Comparison of ENCODE assay signal across 6 cellular contexts in genomic region chr21:29074007-29074376, GRCh38. TPM values are rescaled to one million over a fixed set of nuclear protein-coding genes. Genes with fewer than 3 reads are reported as not detected.
A peak's percentile ranks its signal among the peaks of the same experiment; 100 is the strongest.
DNase-seq lines count a peak whose midpoint lies in the region; ATAC-seq, FAIRE-seq and TF ChIP-seq lines count a peak whose summit lies in the region.

No MANE protein-coding gene starts in this region.

- peaks cover 4% of the 10 kb centered on the region for H3K27me3 Mint-ChIP-seq in endothelial cell (ENCODE audit: unreplicated experiment)

- no peaks in the 10 kb centered on the region for H3K36me3 ChIP-seq in small intestine (ENCODE audit: control insufficient read depth in 2 of 2, insufficient read depth in 2 of 2, low read length in 2 of 2)

- H3K27me3 ChIP-seq in small intestine (ENCODE audit: control insufficient read depth in 2 of 2, insufficient read depth in 2 of 2, low read length in 2 of 2) = no peaks in the 10 kb centered on the region

- H3K27ac Mint-ChIP-seq in endothelial cell (ENCODE audit: unreplicated experiment) = peak overlapping the region; percentile 99

- TF ChIP-seq CTCF in endothelial cell (IDR thresholded peaks at IDR 0.05; ENCODE audit: unreplicated experiment) = no peak

- H3K4me3 Mint-ChIP-seq in endothelial cell (ENCODE audit: unreplicated experiment) = peak overlapping the region; percentile 99

- no peaks in the 10 kb centered on the region for H3K9me3 Mint-ChIP-seq in endothelial cell (ENCODE audit: unreplicated experiment)

- H3K4me3 ChIP-seq in small intestine (ENCODE audit: low read depth in 1 of 2, low read length in 2 of 2) = peak overlapping the region; percentile 18 to 67

- H3K9me3 ChIP-seq in small intestine (ENCODE audit: control insufficient read depth, low read depth) = no peaks in the 10 kb centered on the region

- peaks cover 6% of the 10 kb centered on the region for H3K36me3 Mint-ChIP-seq in endothelial cell (ENCODE audit: low read depth, unreplicated experiment)

- FAIRE-seq in small intestine (lab: Jason Lieb, UNC) = no peak

- 3 to 9% (median 7%) methylated on average over 9 of the region's 9 CpGs for WGBS in small intestine, 3 donors

- H3K27ac ChIP-seq in small intestine (ENCODE audit: low read depth in 1 of 2, low read length in 1 of 2) = peak overlapping the region; percentile 88 to 93

- ATAC-seq in GM19025 (IDR thresholded peaks at IDR 0.05; ENCODE audit: low read depth, unreplicated experiment) (peak; percentile 15), HG03457 (IDR thresholded peaks at IDR 0.05; ENCODE audit: unreplicated experiment) (peak; percentile 12)

- peaks cover 5 to 15% of the 10 kb centered on the region in 2 donors for H3K4me1 ChIP-seq in small intestine (ENCODE audit: control insufficient read depth in 2 of 2, insufficient read depth in 1 of 2, low read depth in 1 of 2, low read length in 1 of 2)

- DNase-seq in endothelial cell (ENCODE audit: low spot score) = no peak
- DNase-seq in small intestine = no peak
- no peak for DNase-seq in NCI-H146 treated with DMSO at 0.1 percent for 48 hours (lab: John Stamatoyannopoulos, UW; ENCODE audit: unreplicated experiment)
- no peak for DNase-seq in HuH-7 (ENCODE audit: low spot score)

- H3K4me1 Mint-ChIP-seq in endothelial cell (ENCODE audit: unreplicated experiment) = peaks cover 32% of the 10 kb centered on the region

RNA-seq across cellular contexts. Expression of gene CCT8, which starts 0.5 kb away (rescaled TPM):
- total RNA-seq in endothelial cell (ENCODE audit: unreplicated experiment) = 186 TPM
- polyA plus RNA-seq in small intestine = 100 to 1,000 TPM in 1 of 3 donors, 10 to 100 TPM in 2; 89.2 to 142 (median 93.9) TPM

RNA-seq across cellular contexts. Expression of gene USP16, which starts 49.5 kb away (rescaled TPM):
- total RNA-seq in endothelial cell (ENCODE audit: unreplicated experiment) = 15.4 TPM
- polyA plus RNA-seq in small intestine = 10 to 100 TPM; 24.6 to 30.5 (median 27.7) TPM

RNA-seq across cellular contexts. Expression of gene RWDD2B, which starts 54.8 kb away (rescaled TPM):
- total RNA-seq in endothelial cell (ENCODE audit: unreplicated experiment) = 12.4 TPM
- 10 to 100 TPM in 2 of 3 donors, 1 to 10 TPM in 1; 8.4 to 12.8 (median 10.7) TPM for polyA plus RNA-seq in small intestine

RNA-seq across cellular contexts. Expression of gene MAP3K7CL, which starts 56.5 kb away (rescaled TPM):
- total RNA-seq in endothelial cell (ENCODE audit: unreplicated experiment) = 1.0 TPM
- polyA plus RNA-seq in small intestine = 1 to 10 TPM; 3.0 to 3.8 (median 3.4) TPM
